1 cellular context compared by ENCODE assay signal in genomic region chr11:83287631-83288030, GRCh38.
A peak's percentile ranks its signal among the peaks of the same experiment; 100 is the strongest.
TF ChIP-seq lines count a peak whose summit lies in the region.

No MANE protein-coding gene starts in this region.

TF ChIP-seq in K562, 482 proteins besides CTCF, POLR2A, EP300 and RAD21 (continued from another document):
- TF ChIP-seq ZBTB33 (CRISPR knock-in tag; IDR thresholded peaks at IDR 0.05) = no peak
- TF ChIP-seq ZNF79 (CRISPR knock-in tag; IDR thresholded peaks at IDR 0.05; ENCODE audit: low read depth) = no peak
- TF ChIP-seq ZNF140 (CRISPR knock-in tag; IDR thresholded peaks at IDR 0.05) = no peak
- TF ChIP-seq HDAC8 (tag; IDR thresholded peaks at IDR 0.05) = no peak
- TF ChIP-seq ATF1 (CRISPR knock-in tag; IDR thresholded peaks at IDR 0.05) = no peak
- peak; percentile 17; the same call in 1 of the 2 replicates for TF ChIP-seq ATF1 (tag; IDR thresholded peaks at IDR 0.05)
- TF ChIP-seq NFE2L1 (tag; IDR thresholded peaks at IDR 0.05; ENCODE audit: borderline replicate concordance, low read depth) = peak; percentile 35; the same call in 1 of the 2 replicates
- no peak for TF ChIP-seq TARDBP (IDR thresholded peaks at IDR 0.05)
